Comparison of ENCODE assay signal across 15 cellular contexts in the genomic region with DNA sequence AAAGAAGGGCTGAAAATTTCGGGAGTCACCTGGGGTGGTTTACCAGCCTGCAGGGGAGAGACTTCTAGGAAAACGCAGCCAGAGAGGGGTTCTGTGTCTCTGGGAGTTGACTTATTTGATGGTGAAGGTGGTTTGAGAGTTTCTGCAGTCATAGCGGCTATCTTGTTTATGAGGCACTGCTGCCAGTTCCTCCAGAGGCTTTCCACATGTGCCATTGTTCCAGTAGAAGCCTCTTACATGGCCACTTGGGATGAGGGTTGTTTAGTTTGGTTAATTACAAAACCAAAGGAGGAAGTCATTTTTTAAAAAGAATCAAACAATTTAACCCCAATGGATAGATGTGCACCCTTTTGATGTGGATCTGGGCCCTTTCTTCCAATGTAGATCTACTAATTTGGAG.
DNase-seq lines count a peak whose midpoint lies in the region; ATAC-seq and TF ChIP-seq lines count a peak whose summit lies in the region.
"Had no signal": no experiment of that assay in that cellular context is flagged by ENCODE, and none has a peak within 500 bp of the region (broad histone marks: within the 10 kb centered on the region; RNA-seq: fewer than 3 reads in every experiment).

No MANE protein-coding gene starts in this region.

- TF ChIP-seq EP300 in SK-N-SH (IDR thresholded peaks at IDR 0.05; ENCODE audit: borderline replicate concordance in 1 of 2, low read depth in 1 of 2, low read length in 1 of 2), result no peak

- TF ChIP-seq RAD21 in SK-N-SH (IDR thresholded peaks at IDR 0.05; ENCODE audit: low read length), result no peak

- no peaks in the 10 kb centered on the region for H3K36me3 Mint-ChIP-seq in glutamatergic neuron (ENCODE audit: unreplicated experiment)
- no peaks in the 10 kb centered on the region for H3K36me3 Mint-ChIP-seq in activated CD8-positive, alpha-beta T cell treated with anti-CD3 and anti-CD28 coated beads for 36 hours (ENCODE audit: low read depth)
- peaks cover 0 to 17% (median 8%) of the 10 kb centered on the region in 3 donors for H3K36me3 Mint-ChIP-seq in naive thymus-derived CD8-positive, alpha-beta T cell
- H3K36me3 Mint-ChIP-seq: activated naive CD8-positive, alpha-beta T cell treated with anti-CD3 and anti-CD28 coated beads for 36 hours had no signal

- no peak overlapping the region for H3K4me2 ChIP-seq in smooth muscle cell
- no peak overlapping the region for H3K4me2 ChIP-seq in SK-N-SH

- POLR2A ChIA-PET in SK-N-SH (lab: Yijun Ruan, JAX), result no interaction called here
- POLR2A ChIA-PET in activated CD8-positive, alpha-beta T cell treated with anti-CD3 and anti-CD28 coated beads for 36 hours (lab: Charles Lee), result no interaction called here
- POLR2A ChIA-PET in naive thymus-derived CD8-positive, alpha-beta T cell (lab: Charles Lee), result no interaction called here

- CTCF ChIA-PET in SK-N-SH (lab: Yijun Ruan, JAX), result interaction anchor here (1.1 kb wide), 1 partner anchor 97 kb away, joined by 4 read pairs; no protein-coding TSS in a partner anchor
- CTCF ChIA-PET in activated CD8-positive, alpha-beta T cell treated with anti-CD3 and anti-CD28 coated beads for 36 hours (lab: Charles Lee), result interaction anchor here (1.9 kb wide), 1 partner anchor 96 kb away, joined by 7 read pairs; no protein-coding TSS in a partner anchor

- WGBS in smooth muscle cell (ENCODE audit: low lambda C conversion rate), result 74% methylated on average over 3 of the region's 3 CpGs
- WGBS in SK-N-SH (ENCODE audit: low lambda C conversion rate), result 90% methylated on average over 3 of the region's 3 CpGs
- 82% methylated on average over 3 of the region's 3 CpGs for WGBS in prostate gland

- intact Hi-C loops in prostate gland (cut with DNase I), result no loop called here
- intact Hi-C loops in activated CD8-positive, alpha-beta T cell treated with anti-CD3 and anti-CD28 coated beads for 36 hours (cut with micrococcal nuclease), result no loop called here

- H3K9me2 ChIP-seq in SK-N-SH, result no peaks in the 10 kb centered on the region

- TF ChIP-seq CTCF in glutamatergic neuron (IDR thresholded peaks at IDR 0.05; ENCODE audit: partially characterized antibody, unreplicated experiment), result no peak
- no peak for TF ChIP-seq CTCF in smooth muscle cell (IDR thresholded peaks at IDR 0.05; ENCODE audit: borderline replicate concordance, insufficient read depth, poor library complexity, severe bottlenecking)
- TF ChIP-seq CTCF in SK-N-SH (IDR thresholded peaks at IDR 0.05), result no peak
- no peak for TF ChIP-seq CTCF in prostate gland (IDR thresholded peaks at IDR 0.05)
- TF ChIP-seq CTCF in activated CD8-positive, alpha-beta T cell treated with anti-CD3 and anti-CD28 coated beads for 36 hours (IDR thresholded peaks at IDR 0.05), result no peak

- H2AFZ ChIP-seq in smooth muscle cell (ENCODE audit: low read depth) (no peak overlapping the region), SK-N-SH (ENCODE audit: low read depth) (no peak overlapping the region)

- peaks cover 35% of the 10 kb centered on the region for H3K79me2 ChIP-seq in smooth muscle cell (ENCODE audit: low read depth)
- no peaks in the 10 kb centered on the region for H3K79me2 ChIP-seq in SK-N-SH (ENCODE audit: insufficient read depth)

- H3K27me3 ChIP-seq in smooth muscle cell (ENCODE audit: low read depth), result no peaks in the 10 kb centered on the region
- H3K27me3 ChIP-seq in SK-N-SH (ENCODE audit: insufficient read depth), result no peaks in the 10 kb centered on the region
- no peaks in the 10 kb centered on the region for H3K27me3 ChIP-seq in prostate gland (replicated peaks; ENCODE audit: insufficient read depth)

- H3K4me3 Mint-ChIP-seq in glutamatergic neuron (ENCODE audit: unreplicated experiment), result peak overlapping the region; percentile 8
- H3K4me3 Mint-ChIP-seq in activated CD8-positive, alpha-beta T cell treated with anti-CD3 and anti-CD28 coated beads for 36 hours, result no peak overlapping the region
- no peak overlapping the region for H3K4me3 Mint-ChIP-seq in naive thymus-derived CD8-positive, alpha-beta T cell
- H3K4me3 Mint-ChIP-seq: activated naive CD8-positive, alpha-beta T cell treated with anti-CD3 and anti-CD28 coated beads for 36 hours had no signal

- H3K9me3 ChIP-seq in smooth muscle cell (replicated peaks; ENCODE audit: low read depth) (no peaks in the 10 kb centered on the region), SK-N-SH (no peaks in the 10 kb centered on the region), prostate gland (no peaks in the 10 kb centered on the region)

- no peak for TF ChIP-seq POLR2A in prostate gland (IDR thresholded peaks at IDR 0.05)

- no peaks in the 10 kb centered on the region for H3K36me3 ChIP-seq in smooth muscle cell (ENCODE audit: low read depth)
- H3K36me3 ChIP-seq in SK-N-SH (replicated peaks in 1 of 2; ENCODE audit: control insufficient read depth in 1 of 2, insufficient read depth in 2 of 2, low read length in 1 of 2), result peaks cover 0 to 3% of the 10 kb centered on the region in 2 experiments
- H3K36me3 ChIP-seq in prostate gland, result no peaks in the 10 kb centered on the region

- peaks cover 75% of the 10 kb centered on the region for H3K4me1 Mint-ChIP-seq in glutamatergic neuron (ENCODE audit: low read depth, unreplicated experiment)
- peaks cover 5% of the 10 kb centered on the region for H3K4me1 Mint-ChIP-seq in activated CD8-positive, alpha-beta T cell treated with anti-CD3 and anti-CD28 coated beads for 36 hours (ENCODE audit: low read depth)
- H3K4me1 Mint-ChIP-seq in naive thymus-derived CD8-positive, alpha-beta T cell, result peaks cover 6 to 27% (median 9%) of the 10 kb centered on the region in 4 donors

- H3K27me3 Mint-ChIP-seq in glutamatergic neuron (ENCODE audit: unreplicated experiment), result peaks cover 7% of the 10 kb centered on the region
- no peaks in the 10 kb centered on the region for H3K27me3 Mint-ChIP-seq in activated CD8-positive, alpha-beta T cell treated with anti-CD3 and anti-CD28 coated beads for 36 hours
- H3K27me3 Mint-ChIP-seq in naive thymus-derived CD8-positive, alpha-beta T cell, result no peaks in the 10 kb centered on the region
- H3K27me3 Mint-ChIP-seq: activated naive CD8-positive, alpha-beta T cell treated with anti-CD3 and anti-CD28 coated beads for 36 hours had no signal

- H3F3A ChIP-seq in smooth muscle cell (ENCODE audit: low read depth) (peaks cover 30% of the 10 kb centered on the region), SK-N-SH (replicated peaks; ENCODE audit: insufficient read depth) (no peaks in the 10 kb centered on the region)

- peak overlapping the region; percentile 8 for H3K27ac Mint-ChIP-seq in glutamatergic neuron (ENCODE audit: unreplicated experiment)
- no peak overlapping the region for H3K27ac Mint-ChIP-seq in activated CD8-positive, alpha-beta T cell treated with anti-CD3 and anti-CD28 coated beads for 36 hours
- no peak overlapping the region for H3K27ac Mint-ChIP-seq in naive thymus-derived CD8-positive, alpha-beta T cell
- H3K27ac Mint-ChIP-seq: activated naive CD8-positive, alpha-beta T cell treated with anti-CD3 and anti-CD28 coated beads for 36 hours had no signal

- DNase-seq in DMS79 (lab: John Stamatoyannopoulos, UW) (peak; percentile 27), NCI-H2029 treated with DMSO at 0.1 percent for 48 hours (lab: John Stamatoyannopoulos, UW) (peak; percentile 78), glutamatergic neuron (no peak), smooth muscle cell (lab: John Stamatoyannopoulos, UW; ENCODE audit: unreplicated experiment) (no peak), SK-N-SH (no peak), prostate gland (ENCODE audit: low spot score) (no peak)
- DNase-seq in activated CD8-positive, alpha-beta T cell treated with anti-CD3 and anti-CD28 coated beads for 36 hours, result no peak
- no peak for DNase-seq in naive thymus-derived CD8-positive, alpha-beta T cell
- DNase-seq: activated naive CD8-positive, alpha-beta T cell treated with anti-CD3 and anti-CD28 coated beads for 36 hours; activated T-cell treated with anti-CD3 and anti-CD28 coated beads for 4 hours; cerebellar nuclear complex; Karpas-422; NCI-H2107 had no signal

- ATAC-seq in activated CD8-positive, alpha-beta T cell treated with anti-CD3 and anti-CD28 coated beads for 36 hours, result no peak
- ATAC-seq in naive thymus-derived CD8-positive, alpha-beta T cell, result no peak
- ATAC-seq: activated CD4-positive, CD25-positive, alpha-beta regulatory T cell treated with anti-CD3 and anti-CD28 coated beads, Interleukin-2, amount 50 U/mL, for 24 hours; SK-N-SH treated with all-trans-retinoic acid at 6 μM for 48 hours had no signal

- H3K9ac ChIP-seq in smooth muscle cell (ENCODE audit: low read depth) (no peak overlapping the region), SK-N-SH (no peak overlapping the region)

- H3K4me3 ChIP-seq in smooth muscle cell (no peak overlapping the region), SK-N-SH (ENCODE audit: low read depth in 2 of 2, low read length in 1 of 2) (no peak overlapping the region), prostate gland (no peak overlapping the region)

- peaks cover 10% of the 10 kb centered on the region for H3K9me3 Mint-ChIP-seq in glutamatergic neuron (ENCODE audit: unreplicated experiment)
- H3K9me3 Mint-ChIP-seq in activated CD8-positive, alpha-beta T cell treated with anti-CD3 and anti-CD28 coated beads for 36 hours, result no peaks in the 10 kb centered on the region
- no peaks in the 10 kb centered on the region for H3K9me3 Mint-ChIP-seq in naive thymus-derived CD8-positive, alpha-beta T cell
- H3K9me3 Mint-ChIP-seq: activated naive CD8-positive, alpha-beta T cell treated with anti-CD3 and anti-CD28 coated beads for 36 hours had no signal

- H4K20me1 ChIP-seq in smooth muscle cell (ENCODE audit: low read depth) (no peaks in the 10 kb centered on the region), SK-N-SH (ENCODE audit: insufficient read depth) (no peaks in the 10 kb centered on the region)

- H3K4me1 ChIP-seq in smooth muscle cell (ENCODE audit: low read depth), result peaks cover 49% of the 10 kb centered on the region
- H3K4me1 ChIP-seq in SK-N-SH (ENCODE audit: control insufficient read depth in 1 of 2, insufficient read depth in 2 of 2, low read depth in 1 of 2, low read length in 1 of 2), result peaks cover 32 to 45% of the 10 kb centered on the region in 2 experiments; a peak in 3 of 4 replicates
- peaks cover 6% of the 10 kb centered on the region for H3K4me1 ChIP-seq in prostate gland (replicated peaks)

- peak overlapping the region; percentile 98 for H3K27ac ChIP-seq in smooth muscle cell (ENCODE audit: low read depth)
- H3K27ac ChIP-seq in SK-N-SH (ENCODE audit: low read depth in 2 of 2, low read length in 1 of 2), result no peak overlapping the region
- no peak overlapping the region for H3K27ac ChIP-seq in prostate gland

TF ChIP-seq in SK-N-SH, 30 proteins besides CTCF, POLR2A, EP300 and RAD21 (continues in another document):
- TF ChIP-seq, protein P1, sequence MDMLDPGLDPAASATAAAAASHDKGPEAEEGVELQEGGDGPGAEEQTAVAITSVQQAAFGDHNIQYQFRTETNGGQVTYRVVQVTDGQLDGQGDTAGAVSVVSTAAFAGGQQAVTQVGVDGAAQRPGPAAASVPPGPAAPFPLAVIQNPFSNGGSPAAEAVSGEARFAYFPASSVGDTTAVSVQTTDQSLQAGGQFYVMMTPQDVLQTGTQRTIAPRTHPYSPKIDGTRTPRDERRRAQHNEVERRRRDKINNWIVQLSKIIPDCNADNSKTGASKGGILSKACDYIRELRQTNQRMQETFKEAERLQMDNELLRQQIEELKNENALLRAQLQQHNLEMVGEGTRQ (IDR thresholded peaks at IDR 0.05; ENCODE audit: borderline replicate concordance, low read depth, low read length), result no peak

Comparison
In these comparisons a context has a peak if more than half of its experiments do, and no peak if none do; other contexts are left out.
1. DNase-seq: peak in DMS79 (single experiment) and NCI-H2029 treated with DMSO at 0.1 percent for 48 hours (single experiment); none in glutamatergic neuron (single experiment), smooth muscle cell (single experiment), SK-N-SH (single experiment), prostate gland (single experiment), activated CD8-positive, alpha-beta T cell treated with anti-CD3 and anti-CD28 coated beads for 36 hours (single experiment) and naive thymus-derived CD8-positive, alpha-beta T cell (0 of 10).